8 cellular contexts compared by ENCODE assay signal in genomic region chrX:136909706-136910564, GRCh38. TPM values are rescaled to one million over a fixed set of nuclear protein-coding genes. Genes with fewer than 3 reads are reported as not detected.
DNase-seq lines count a peak whose midpoint lies in the region; TF ChIP-seq lines count a peak whose summit lies in the region.

No MANE protein-coding gene starts in this region.

- peak overlapping the region; percentile 67 for H3K4me3 ChIP-seq in LNCaP clone FGC (ENCODE audit: low read depth, low read length)
- peak overlapping the region; percentile 72 for H3K4me3 ChIP-seq in fibroblast of the aortic adventitia (ENCODE audit: low read depth, low read length)
- peak overlapping the region; percentile 59 to 80 (median 78) for H3K4me3 ChIP-seq in subcutaneous abdominal adipose tissue (ENCODE audit: low read depth in 1 of 5, low read length in 5 of 5)

- TF ChIP-seq CTCF in LNCaP clone FGC (IDR thresholded peaks at IDR 0.05; ENCODE audit: control insufficient read depth, extremely low read depth, insufficient read depth) (no peak), fibroblast of the aortic adventitia (IDR thresholded peaks at IDR 0.05; ENCODE audit: insufficient read depth, low read length) (no peak), nephron (IDR thresholded peaks at IDR 0.05; ENCODE audit: unreplicated experiment in 3 of 3) (no peak)

- peak overlapping the region; percentile 89 for H3K4me3 Mint-ChIP-seq in activated T-helper 2 cell treated with anti-CD3 and anti-CD28 coated beads, Interferon-gamma antibody, Interleukin-2, Interleukin-4, amounts not matched to agents 10 μg/mL and 5 μg/mL and 100 μg/mL, durations not matched to agents 14 hours and 24 hours and 36 hours (ENCODE audit: low read depth)
- H3K4me3 Mint-ChIP-seq in nephron, result peak overlapping the region; percentile 89 to 95 (median 91)

- no peaks in the 10 kb centered on the region for H3K9me3 Mint-ChIP-seq in activated T-helper 2 cell treated with anti-CD3 and anti-CD28 coated beads, Interferon-gamma antibody, Interleukin-2, Interleukin-4, amounts not matched to agents 10 μg/mL and 5 μg/mL and 100 μg/mL, durations not matched to agents 14 hours and 24 hours and 36 hours
- H3K9me3 Mint-ChIP-seq in nephron, result peaks cover 13% of the 10 kb centered on the region

- H3K4me1 Mint-ChIP-seq in activated T-helper 2 cell treated with anti-CD3 and anti-CD28 coated beads, Interferon-gamma antibody, Interleukin-2, Interleukin-4, amounts not matched to agents 10 μg/mL and 5 μg/mL and 100 μg/mL, durations not matched to agents 14 hours and 24 hours and 36 hours (ENCODE audit: low read depth), result peaks cover 12% of the 10 kb centered on the region
- H3K4me1 Mint-ChIP-seq in nephron, result peaks cover 6% of the 10 kb centered on the region

- H3K27me3 ChIP-seq in subcutaneous abdominal adipose tissue (ENCODE audit: control insufficient read depth in 5 of 5, insufficient read depth in 4 of 5, low read length in 5 of 5), result peaks cover 0 to 3% (median 2%) of the 10 kb centered on the region in 5 donors

- H3K27ac Mint-ChIP-seq in activated T-helper 2 cell treated with anti-CD3 and anti-CD28 coated beads, Interferon-gamma antibody, Interleukin-2, Interleukin-4, amounts not matched to agents 10 μg/mL and 5 μg/mL and 100 μg/mL, durations not matched to agents 14 hours and 24 hours and 36 hours, result peak overlapping the region; percentile 79
- H3K27ac Mint-ChIP-seq in nephron, result peak overlapping the region; percentile 63 to 97 (median 93)

- intact Hi-C loops in activated T-helper 2 cell treated with anti-CD3 and anti-CD28 coated beads, Interferon-gamma antibody, Interleukin-2, Interleukin-4, amounts not matched to agents 10 μg/mL and 5 μg/mL and 100 μg/mL, durations not matched to agents 14 hours and 24 hours and 36 hours (cut with micrococcal nuclease), result loop anchor here (1.0 to 10.0 kb wide), 2 partner anchors 30 to 415 kb away; partner anchors contain the start of genes HTATSF1 and RBMX

- peak overlapping the region in 4 of 5 donors; percentile 58 to 73 (median 64) for H3K9ac ChIP-seq in subcutaneous abdominal adipose tissue (ENCODE audit: low read length in 5 of 5)

- peaks cover 0 to 19% (median 11%) of the 10 kb centered on the region in 5 donors for H3K4me1 ChIP-seq in subcutaneous abdominal adipose tissue (ENCODE audit: control insufficient read depth in 5 of 5, insufficient read depth in 5 of 5, low read length in 5 of 5)

- no peaks in the 10 kb centered on the region for H3K9me3 ChIP-seq in subcutaneous abdominal adipose tissue (ENCODE audit: control insufficient read depth in 5 of 5, low read length in 5 of 5)

- H3K27me3 Mint-ChIP-seq in activated T-helper 2 cell treated with anti-CD3 and anti-CD28 coated beads, Interferon-gamma antibody, Interleukin-2, Interleukin-4, amounts not matched to agents 10 μg/mL and 5 μg/mL and 100 μg/mL, durations not matched to agents 14 hours and 24 hours and 36 hours (ENCODE audit: low read depth), result no peaks in the 10 kb centered on the region
- H3K27me3 Mint-ChIP-seq in nephron (ENCODE audit: low read depth), result no peaks in the 10 kb centered on the region

- DNase-seq in EL (peak; percentile 95), GOT3 (lab: John Stamatoyannopoulos, UW) (peak; percentile 41), LNCaP clone FGC (ENCODE audit: low read depth) (peak; percentile 89), RPMI8226 (peak; percentile 80), fibroblast of the aortic adventitia (ENCODE audit: low read depth) (peak; percentile 94)
- peak; percentile 50 for DNase-seq in activated T-helper 2 cell treated with anti-CD3 and anti-CD28 coated beads, Interferon-gamma antibody, Interleukin-2, Interleukin-4, amounts not matched to agents 10 μg/mL and 5 μg/mL and 100 μg/mL, durations not matched to agents 14 hours and 24 hours and 36 hours (ENCODE audit: low spot score)

- H3K36me3 ChIP-seq in subcutaneous abdominal adipose tissue (ENCODE audit: control insufficient read depth in 5 of 5, insufficient read depth in 5 of 5, low read length in 5 of 5), result no peaks in the 10 kb centered on the region

- no peaks in the 10 kb centered on the region for H3K36me3 Mint-ChIP-seq in activated T-helper 2 cell treated with anti-CD3 and anti-CD28 coated beads, Interferon-gamma antibody, Interleukin-2, Interleukin-4, amounts not matched to agents 10 μg/mL and 5 μg/mL and 100 μg/mL, durations not matched to agents 14 hours and 24 hours and 36 hours (ENCODE audit: low read depth)
- H3K36me3 Mint-ChIP-seq in nephron (ENCODE audit: low read depth), result no peaks in the 10 kb centered on the region

- H3K27ac ChIP-seq in subcutaneous abdominal adipose tissue (ENCODE audit: low read depth, low read length), result peak overlapping the region; percentile 72

RNA-seq across cellular contexts. Expression of gene RBMX, which starts 29.4 kb away (rescaled TPM):
- 287 and 311 TPM in 2 replicates for total RNA-seq in activated T-helper 2 cell treated with anti-CD3 and anti-CD28 coated beads, Interferon-gamma antibody, Interleukin-2, Interleukin-4, amounts not matched to agents 10 μg/mL and 5 μg/mL and 100 μg/mL, durations not matched to agents 14 hours and 24 hours and 36 hours
- total RNA-seq in fibroblast of the aortic adventitia (ENCODE audit: low replicate concordance), result 245 and 277 TPM in 2 replicates

Comparison
In these comparisons a context has a peak if more than half of its experiments do, and no peak if none do; other contexts are left out.
1. Peak in every context shown above with its lines: DNase-seq, H3K4me3 ChIP-seq and H3K27ac ChIP-seq.
2. DNase-seq: peak in every context shown above with its lines; median percentile 95 in EL; 94 in fibroblast of the aortic adventitia; 89 in LNCaP clone FGC; 80 in RPMI8226; 50 in activated T-helper 2 cell treated with anti-CD3 and anti-CD28 coated beads, Interferon-gamma antibody, Interleukin-2, Interleukin-4, amounts not matched to agents 10 μg/mL and 5 μg/mL and 100 μg/mL, durations not matched to agents 14 hours and 24 hours and 36 hours; 41 in GOT3.